ENCODE assay signal across 1 cellular context in genomic region chr17:40342575-40343058, GRCh38.
TF ChIP-seq lines count a peak whose summit lies in the region.

No MANE protein-coding gene starts in this region.

TF ChIP-seq in endothelial cell of umbilical vein, 7 proteins besides CTCF, POLR2A, EP300 and RAD21 (continued from another document):
- TF ChIP-seq POLR2AphosphoS5 (IDR thresholded peaks at IDR 0.05; ENCODE audit: insufficient read depth, low read depth, low read length) (no peak), FOS (IDR thresholded peaks at IDR 0.05; ENCODE audit: borderline replicate concordance, insufficient read depth, low read length) (no peak), EZH2 (IDR thresholded peaks at IDR 0.05; ENCODE audit: borderline replicate concordance, low read depth, low read length, severe bottlenecking) (no peak), MAX (IDR thresholded peaks at IDR 0.05; ENCODE audit: insufficient read depth, insufficient read length) (no peak)
